Comparison of ENCODE assay signal across 8 cellular contexts in genomic region chr2:226773291-226773690, GRCh38. TPM values are rescaled to one million over a fixed set of nuclear protein-coding genes. Genes with fewer than 3 reads are reported as not detected.
DNase-seq lines count a peak whose midpoint lies in the region; ATAC-seq and TF ChIP-seq lines count a peak whose summit lies in the region.

No MANE protein-coding gene starts in this region.

- H3K36me3 Mint-ChIP-seq in WTC11 (peaks cover 47% of the 10 kb centered on the region), osteocyte (ENCODE audit: unreplicated experiment) (peaks cover 45% of the 10 kb centered on the region)
- H3K36me3 Mint-ChIP-seq in activated naive CD4-positive, alpha-beta T cell treated with anti-CD3 and anti-CD28 coated beads for 36 hours (ENCODE audit: low read depth) = peaks cover 7% of the 10 kb centered on the region

- CTCF ChIA-PET in WTC11 (lab: Charles Lee) = no interaction called here
- CTCF ChIA-PET in activated naive CD4-positive, alpha-beta T cell treated with anti-CD3 and anti-CD28 coated beads for 36 hours (lab: Charles Lee) = interaction anchor here (0.6 to 2.0 kb wide), 7 partner anchors 11 to 1016 kb away, joined by 3 to 6 read pairs (median 3); no protein-coding TSS in a partner anchor

- H3K4me3 Mint-ChIP-seq in WTC11 (no peak overlapping the region), osteocyte (ENCODE audit: unreplicated experiment) (no peak overlapping the region)
- no peak overlapping the region for H3K4me3 Mint-ChIP-seq in activated naive CD4-positive, alpha-beta T cell treated with anti-CD3 and anti-CD28 coated beads for 36 hours

- TF ChIP-seq CTCF in WTC11 (IDR thresholded peaks at IDR 0.05) (no peak), osteocyte (IDR thresholded peaks at IDR 0.05) (no peak), GM13976 (IDR thresholded peaks at IDR 0.05; ENCODE audit: borderline replicate concordance, control extremely low read depth, extremely low read depth, insufficient read depth, missing control alignments) (no peak)

- in situ Hi-C loops in GM13976 (cut with MboI; ENCODE audit: low sequenced_read_pairs, unreplicated experiment) = no loop called here

- H3K27ac Mint-ChIP-seq in WTC11 = peak overlapping the region; percentile 42; the same call in 1 of the 2 replicates
- peak overlapping the region; percentile 52 for H3K27ac Mint-ChIP-seq in osteocyte (ENCODE audit: unreplicated experiment)
- no peak overlapping the region for H3K27ac Mint-ChIP-seq in activated naive CD4-positive, alpha-beta T cell treated with anti-CD3 and anti-CD28 coated beads for 36 hours

- H3K4me1 Mint-ChIP-seq in WTC11 (peaks cover 27% of the 10 kb centered on the region), osteocyte (ENCODE audit: unreplicated experiment) (peaks cover 19% of the 10 kb centered on the region)
- peaks cover 21% of the 10 kb centered on the region for H3K4me1 Mint-ChIP-seq in activated naive CD4-positive, alpha-beta T cell treated with anti-CD3 and anti-CD28 coated beads for 36 hours (ENCODE audit: low read depth)

- intact Hi-C loops in activated naive CD4-positive, alpha-beta T cell treated with anti-CD3 and anti-CD28 coated beads for 36 hours (cut with micrococcal nuclease) = loop anchor here (2.0 to 5.0 kb wide), 2 partner anchors 18 to 121 kb away; no protein-coding TSS in a partner anchor

- ATAC-seq in GM19043 (IDR thresholded peaks at IDR 0.05; ENCODE audit: low read depth, unreplicated experiment) (peak; percentile 23), HG02798 (IDR thresholded peaks at IDR 0.05; ENCODE audit: poor library complexity, unreplicated experiment) (peak; percentile 38), WTC11 (no peak)

- POLR2A ChIA-PET in WTC11 (lab: Charles Lee) = no interaction called here

- H3K9me3 Mint-ChIP-seq in WTC11 (peaks cover 31% of the 10 kb centered on the region), osteocyte (ENCODE audit: unreplicated experiment) (peaks cover 13% of the 10 kb centered on the region)
- peaks cover 10% of the 10 kb centered on the region for H3K9me3 Mint-ChIP-seq in activated naive CD4-positive, alpha-beta T cell treated with anti-CD3 and anti-CD28 coated beads for 36 hours

- DNase-seq in WTC11 (ENCODE audit: low spot score) (no peak), osteocyte (ENCODE audit: extremely low spot score, unreplicated experiment) (no peak), NCI-H1048 (lab: John Stamatoyannopoulos, UW) (no peak), NCI-H82 treated with DMSO at 0.1 percent for 48 hours (lab: John Stamatoyannopoulos, UW; ENCODE audit: unreplicated experiment) (no peak), GM13976 (ENCODE audit: low spot score) (no peak)
- no peak for DNase-seq in activated naive CD4-positive, alpha-beta T cell treated with anti-CD3 and anti-CD28 coated beads for 36 hours

- H3K27me3 Mint-ChIP-seq in WTC11 (ENCODE audit: low read depth) = no peaks in the 10 kb centered on the region
- no peaks in the 10 kb centered on the region for H3K27me3 Mint-ChIP-seq in osteocyte (ENCODE audit: unreplicated experiment)
- H3K27me3 Mint-ChIP-seq in activated naive CD4-positive, alpha-beta T cell treated with anti-CD3 and anti-CD28 coated beads for 36 hours (ENCODE audit: low read depth) = no peaks in the 10 kb centered on the region

TF ChIP-seq in WTC11, 78 proteins besides CTCF, POLR2A, EP300 and RAD21 (continues in another document):
- TF ChIP-seq STAT6 (CRISPR knock-in tag; conservative IDR thresholded peaks at IDR 0.05; ENCODE audit: low read depth) (no peak), ZNF532 (CRISPR knock-in tag; IDR thresholded peaks at IDR 0.05; ENCODE audit: borderline replicate concordance) (no peak), HMGA2 (CRISPR knock-in tag; IDR thresholded peaks at IDR 0.05) (no peak), PRDM15 (CRISPR knock-in tag; IDR thresholded peaks at IDR 0.05) (no peak), ZNF138 (CRISPR knock-in tag; conservative IDR thresholded peaks at IDR 0.05) (no peak)

RNA-seq across cellular contexts. Expression of gene IRS1, which starts 26.3 kb away (rescaled TPM):
- 18.2 to 22.9 TPM (median 18.6 TPM) in 3 replicates for total RNA-seq in WTC11 (2021)
- 19.8 and 20.0 TPM in 2 replicates for total RNA-seq in osteocyte
- total RNA-seq in activated naive CD4-positive, alpha-beta T cell treated with anti-CD3 and anti-CD28 coated beads for 36 hours = 1 to 10 TPM; 2.6 to 2.7 TPM
